ENCODE assay signal across 26 cellular contexts in genomic region chrX:137575596-137576255, GRCh38. TPM values are rescaled to one million over a fixed set of nuclear protein-coding genes. Genes with fewer than 3 reads are reported as not detected.
"Had no signal": no experiment of that assay in that cellular context is flagged by ENCODE, and none has a peak within 500 bp of the region (broad histone marks: within the 10 kb centered on the region; RNA-seq: fewer than 3 reads in every experiment).

No MANE protein-coding gene starts in this region.

- H3K27me3 ChIP-seq: body of pancreas had no signal

- DNase-seq: activated B cell treated with CpG ODN at 0.5 μM for 24 hours; activated CD4-positive, alpha-beta memory T cell treated with anti-CD3 and anti-CD28 coated beads for 36 hours; activated CD4-positive, alpha-beta T cell treated with anti-CD3 and anti-CD28 coated beads for 4 hours; activated CD8-positive, alpha-beta memory T cell treated with anti-CD3 and anti-CD28 coated beads, Interleukin-2, amount 10 ng/mL, durations not matched to agents 7 days and 5 days; activated naive CD4-positive, alpha-beta T cell; activated naive CD8-positive, alpha-beta T cell treated with anti-CD3 and anti-CD28 coated beads for 36 hours; amygdala; body of pancreas; caudate nucleus; erythroblast; foreskin melanocyte; hypothalamus; mucosa of descending colon; naive B cell; sigmoid colon; stimulated activated CD4-positive, alpha-beta T cell treated with anti-CD3 and anti-CD28 coated beads, Interleukin-4, amount 100 ng/mL, for 24 hours; stomach; trophoblast cell had no signal

- H3K4me3 ChIP-seq: body of pancreas, mucosa of descending colon, sigmoid colon, stomach had no signal

- H3K9me3 ChIP-seq: body of pancreas, mucosa of descending colon, neutrophil, sigmoid colon had no signal

- H3K27ac Mint-ChIP-seq: activated B cell treated with CpG ODN at 0.5 μM for 24 hours; activated CD4-positive, alpha-beta memory T cell treated with anti-CD3 and anti-CD28 coated beads for 36 hours; activated CD8-positive, alpha-beta memory T cell treated with anti-CD3 and anti-CD28 coated beads, Interleukin-2, amount 10 ng/mL, durations not matched to agents 7 days and 5 days; activated naive CD8-positive, alpha-beta T cell treated with anti-CD3 and anti-CD28 coated beads for 36 hours; memory B cell; stimulated activated effector memory CD8-positive, alpha-beta T cell treated with anti-CD3 and anti-CD28 coated beads, Interleukin-12 subunit alpha, Interleukin-12 subunit beta, amount 100 ng/mL, for 72 hours had no signal

- H3K4me3 Mint-ChIP-seq: activated B cell treated with CpG ODN at 0.5 μM for 24 hours; activated CD4-positive, alpha-beta memory T cell treated with anti-CD3 and anti-CD28 coated beads for 36 hours; activated CD8-positive, alpha-beta memory T cell treated with anti-CD3 and anti-CD28 coated beads, Interleukin-2, amount 10 ng/mL, durations not matched to agents 7 days and 5 days; activated naive CD8-positive, alpha-beta T cell treated with anti-CD3 and anti-CD28 coated beads for 36 hours; memory B cell; naive B cell; stimulated activated effector memory CD8-positive, alpha-beta T cell treated with anti-CD3 and anti-CD28 coated beads, Interleukin-12 subunit alpha, Interleukin-12 subunit beta, amount 100 ng/mL, for 72 hours had no signal

- H3K9ac ChIP-seq: parathyroid adenoma had no signal

- H3K36me3 Mint-ChIP-seq: activated CD4-positive, alpha-beta memory T cell treated with anti-CD3 and anti-CD28 coated beads for 36 hours; activated CD8-positive, alpha-beta memory T cell treated with anti-CD3 and anti-CD28 coated beads, Interleukin-2, amount 10 ng/mL, durations not matched to agents 7 days and 5 days; activated naive CD8-positive, alpha-beta T cell treated with anti-CD3 and anti-CD28 coated beads for 36 hours; memory B cell; naive B cell; stimulated activated effector memory CD8-positive, alpha-beta T cell treated with anti-CD3 and anti-CD28 coated beads, Interleukin-12 subunit alpha, Interleukin-12 subunit beta, amount 100 ng/mL, for 72 hours had no signal

- H3K9me3 Mint-ChIP-seq: activated B cell treated with CpG ODN at 0.5 μM for 24 hours; activated CD4-positive, alpha-beta memory T cell treated with anti-CD3 and anti-CD28 coated beads for 36 hours; activated naive CD8-positive, alpha-beta T cell treated with anti-CD3 and anti-CD28 coated beads for 36 hours; memory B cell had no signal

- H3K79me2 ChIP-seq: parathyroid adenoma had no signal

- H3K27ac ChIP-seq: body of pancreas, neutrophil, parathyroid adenoma, sigmoid colon, stomach had no signal

- H3K36me3 ChIP-seq: neutrophil, sigmoid colon, stomach had no signal

- FAIRE-seq: TTC549 had no signal

- H3K4me1 ChIP-seq: body of pancreas, parathyroid adenoma, sigmoid colon had no signal

- ATAC-seq: activated CD8-positive, alpha-beta memory T cell treated with anti-CD3 and anti-CD28 coated beads, Interleukin-2, amount 10 ng/mL, durations not matched to agents 7 days and 5 days; body of pancreas; mucosa of descending colon; stimulated activated effector memory CD8-positive, alpha-beta T cell treated with anti-CD3 and anti-CD28 coated beads, Interleukin-12 subunit alpha, Interleukin-12 subunit beta, amount 100 ng/mL, for 72 hours had no signal

- H2AFZ ChIP-seq: parathyroid adenoma had no signal

- H3K4me1 Mint-ChIP-seq: activated B cell treated with CpG ODN at 0.5 μM for 24 hours; activated CD8-positive, alpha-beta memory T cell treated with anti-CD3 and anti-CD28 coated beads, Interleukin-2, amount 10 ng/mL, durations not matched to agents 7 days and 5 days; activated naive CD8-positive, alpha-beta T cell treated with anti-CD3 and anti-CD28 coated beads for 36 hours; memory B cell; naive B cell; stimulated activated effector memory CD8-positive, alpha-beta T cell treated with anti-CD3 and anti-CD28 coated beads, Interleukin-12 subunit alpha, Interleukin-12 subunit beta, amount 100 ng/mL, for 72 hours had no signal

RNA-seq across cellular contexts. Expression of gene ZIC3, which starts 9.8 kb away (rescaled TPM):
- total RNA-seq: activated B cell treated with CpG ODN at 0.5 μM for 24 hours; activated CD4-positive, alpha-beta memory T cell treated with anti-CD3 and anti-CD28 coated beads for 36 hours; activated CD8-positive, alpha-beta memory T cell treated with anti-CD3 and anti-CD28 coated beads, Interleukin-2, amount 10 ng/mL, durations not matched to agents 7 days and 5 days; activated naive CD8-positive, alpha-beta T cell treated with anti-CD3 and anti-CD28 coated beads for 36 hours; body of pancreas; dermis microvascular lymphatic vessel endothelial cell; liver; mucosa of descending colon; sigmoid colon; stomach; T-helper 2 cell treated with Interferon-gamma antibody and Interleukin-4, amounts not matched to agents 100 ng/mL and 5 ng/mL, for 36 hours had no signal
- polyA plus RNA-seq: liver, sigmoid colon, stomach had no signal
